ENCODE assay signal across 26 cellular contexts in the genomic region with DNA sequence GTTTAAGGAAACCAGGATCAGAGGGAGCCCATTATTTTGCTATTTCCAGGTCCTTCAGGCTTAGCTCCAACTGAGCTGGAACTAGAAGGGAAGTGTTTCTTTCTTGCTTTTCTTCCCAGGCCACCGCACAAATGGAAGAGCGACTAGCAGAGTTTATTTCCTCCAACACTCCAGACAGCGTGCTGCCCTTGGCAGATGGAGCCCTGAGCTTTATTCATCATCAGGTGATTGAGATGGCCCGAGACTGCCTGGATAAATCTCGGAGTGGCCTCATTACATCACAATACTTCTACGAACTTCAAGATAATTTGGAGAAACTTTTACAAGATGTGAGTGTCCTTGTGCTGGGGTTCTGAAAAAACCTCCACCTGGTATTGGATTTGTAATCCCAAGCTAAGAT.
"Had no signal": no experiment of that assay in that cellular context is flagged by ENCODE, and none has a peak within 500 bp of the region (broad histone marks: within the 10 kb centered on the region; RNA-seq: fewer than 3 reads in every experiment).

No MANE protein-coding gene starts in this region.

- H3K4me1 Mint-ChIP-seq: naive B cell; naive thymus-derived CD8-positive, alpha-beta T cell; neural progenitor cell; stimulated activated memory B cell treated with anti-CD40 and anti-IgM and Interleukin-4, amounts not matched to agents 10 μg/mL and 1 μg/mL and 100 μg/mL, for 72 hours had no signal

- DNase-seq: naive B cell; naive thymus-derived CD8-positive, alpha-beta T cell; pancreas; right cardiac atrium; right lobe of liver; sigmoid colon; spleen; stimulated activated CD4-positive, alpha-beta T cell treated with anti-CD3 and anti-CD28 coated beads, Interleukin-12 subunit alpha, Interleukin-12 subunit beta, amount 100 ng/mL, for 4 hours; stimulated activated CD4-positive, alpha-beta T cell treated with anti-CD3 and anti-CD28 coated beads, Interleukin-1b, Interleukin-23, amount 100 ng/mL, for 48 hours; stimulated activated CD4-positive, alpha-beta T cell treated with anti-CD3 and anti-CD28 coated beads, Interleukin-4, amount 100 ng/mL, for 1 hour; stimulated activated CD4-positive, alpha-beta T cell treated with anti-CD3 and anti-CD28 coated beads, Interleukin-4, amount 100 ng/mL, for 4 hours; stimulated activated CD8-positive, alpha-beta memory T cell treated with anti-CD3 and anti-CD28 coated beads, Interleukin-4, amount 100 ng/mL, for 48 hours; stimulated activated naive CD4-positive, alpha-beta T cell; stimulated activated naive CD8-positive, alpha-beta T cell treated with anti-CD3 and anti-CD28 coated beads, Interleukin-15, Interleukin-2, amounts not matched to agents 100 U/mL and 50 U/mL, for 24 hours; stomach; thyroid gland; upper lobe of left lung had no signal

- H3K4me1 ChIP-seq: neural progenitor cell, pancreas, spleen, thyroid gland, tibial nerve, upper lobe of left lung, vagina had no signal

- H3K27ac ChIP-seq: neural progenitor cell, pancreas, prostate gland, right lobe of liver, sigmoid colon, skin epidermis, spleen, stomach, thoracic aorta, thyroid gland, tibial nerve, upper lobe of left lung, vagina had no signal

- H3K4me3 Mint-ChIP-seq: naive B cell; naive thymus-derived CD8-positive, alpha-beta T cell; natural killer cell treated with Interleukin-12 subunit alpha and Interleukin-12 subunit beta and Interleukin-15 and Interleukin-18, amount 100 ng/mL, for 72 hours; neural progenitor cell; stimulated activated memory B cell treated with anti-CD40 and anti-IgM and Interleukin-4, amounts not matched to agents 10 μg/mL and 1 μg/mL and 100 μg/mL, for 72 hours had no signal

- H3K9me3 Mint-ChIP-seq: naive thymus-derived CD8-positive, alpha-beta T cell; natural killer cell treated with Interleukin-12 subunit alpha and Interleukin-12 subunit beta and Interleukin-15 and Interleukin-18, amount 100 ng/mL, for 72 hours; stimulated activated memory B cell treated with anti-CD40 and anti-IgM and Interleukin-4, amounts not matched to agents 10 μg/mL and 1 μg/mL and 100 μg/mL, for 72 hours had no signal

- H3K27me3 ChIP-seq: neural progenitor cell, pancreas, right lobe of liver, sigmoid colon, spleen, stomach, thyroid gland, tibial nerve, upper lobe of left lung, vagina had no signal

- H3K27me3 Mint-ChIP-seq: naive B cell; naive thymus-derived CD8-positive, alpha-beta T cell; natural killer cell treated with Interleukin-12 subunit alpha and Interleukin-12 subunit beta and Interleukin-15 and Interleukin-18, amount 100 ng/mL, for 72 hours; stimulated activated memory B cell treated with anti-CD40 and anti-IgM and Interleukin-4, amounts not matched to agents 10 μg/mL and 1 μg/mL and 100 μg/mL, for 72 hours had no signal

- H3K27ac Mint-ChIP-seq: naive thymus-derived CD8-positive, alpha-beta T cell; natural killer cell treated with Interleukin-12 subunit alpha and Interleukin-12 subunit beta and Interleukin-15 and Interleukin-18, amount 100 ng/mL, for 72 hours; neural progenitor cell; stimulated activated memory B cell treated with anti-CD40 and anti-IgM and Interleukin-4, amounts not matched to agents 10 μg/mL and 1 μg/mL and 100 μg/mL, for 72 hours had no signal

- ATAC-seq: naive thymus-derived CD8-positive, alpha-beta T cell; natural killer cell treated with Interleukin-12 subunit alpha and Interleukin-12 subunit beta and Interleukin-15 and Interleukin-18, amount 100 ng/mL, for 72 hours; pancreas; right lobe of liver; stimulated activated memory B cell treated with anti-CD40 and anti-IgM and Interleukin-4, amounts not matched to agents 10 μg/mL and 1 μg/mL and 100 μg/mL, for 72 hours; stimulated activated naive CD8-positive, alpha-beta T cell treated with anti-CD3 and anti-CD28 coated beads, Interleukin-15, Interleukin-2, amounts not matched to agents 100 U/mL and 50 U/mL, for 24 hours had no signal

- H3K9me3 ChIP-seq: pancreas, prostate gland, right lobe of liver, sigmoid colon, spleen, stomach, thoracic aorta, thyroid gland, tibial nerve, upper lobe of left lung, vagina had no signal

- H3K4me3 ChIP-seq: neural progenitor cell, pancreas, prostate gland, right lobe of liver, sigmoid colon, skin epidermis, smooth muscle cell, spleen, stomach, thoracic aorta, thyroid gland, tibial nerve, upper lobe of left lung, vagina had no signal

- H3K36me3 ChIP-seq: neural progenitor cell had no signal
